In genomic region chr5:150022163-150022540, GRCh38 we compare ENCODE assay signal across 8 cellular contexts. TPM values are rescaled to one million over a fixed set of nuclear protein-coding genes. Genes with fewer than 3 reads are reported as not detected.
DNase-seq lines count a peak whose midpoint lies in the region; ATAC-seq and TF ChIP-seq lines count a peak whose summit lies in the region.

No MANE protein-coding gene starts in this region.

- H3K27ac ChIP-seq in prostate gland = peak overlapping the region; percentile 40 to 55

- intact Hi-C loops in prostate gland (cut with DNase I) = loop anchor here (10.0 kb wide), 1 partner anchor 193 kb away; no protein-coding TSS in a partner anchor

- DNase-seq in EH (ENCODE audit: low read depth) (peak; percentile 94), RKO (ENCODE audit: low spot score) (peak; percentile 83), prostate gland (ENCODE audit: low spot score) (peak; percentile 21), NCI-H1048 (lab: John Stamatoyannopoulos, UW) (no peak), COR-L47 (lab: John Stamatoyannopoulos, UW) (no peak)

- 26% methylated on average over 1 of the region's 1 CpG for WGBS in prostate gland

- no peak for TF ChIP-seq POLR2A in prostate gland (IDR thresholded peaks at IDR 0.05)

- no peak overlapping the region for H3K4me3 ChIP-seq in prostate gland

- peaks cover 3% of the 10 kb centered on the region for H3K4me1 ChIP-seq in prostate gland (replicated peaks)

- TF ChIP-seq CTCF in prostate gland (IDR thresholded peaks at IDR 0.05) = no peak

- H3K27me3 ChIP-seq in prostate gland (replicated peaks; ENCODE audit: insufficient read depth) = no peaks in the 10 kb centered on the region

- H3K9me3 ChIP-seq in prostate gland = no peaks in the 10 kb centered on the region

- H3K36me3 ChIP-seq in prostate gland = no peaks in the 10 kb centered on the region

- ATAC-seq in esophagus mucosa (peak; percentile 84), HG03354 (IDR thresholded peaks at IDR 0.05; ENCODE audit: poor library complexity, severe bottlenecking, unreplicated experiment) (no peak), HG02759 (IDR thresholded peaks at IDR 0.05; ENCODE audit: unreplicated experiment) (no peak)

RNA-seq across cellular contexts. Expression of gene HMGXB3, which starts 21.6 kb away (rescaled TPM):
- total RNA-seq in esophagus mucosa = 13.4 TPM
- 10 to 100 TPM; 49.6 to 64.2 TPM for total RNA-seq in prostate gland

RNA-seq across cellular contexts. Expression of gene TIGD6, which starts 21.7 kb away (rescaled TPM):
- 2.6 TPM for total RNA-seq in esophagus mucosa
- 10 to 100 TPM in 1 of 2 donors, 1 to 10 TPM in 1; 4.7 to 11.7 TPM for total RNA-seq in prostate gland

Comparison
In these comparisons a context has a peak if more than half of its experiments do, and no peak if none do; other contexts are left out.
1. DNase-seq: peak in EH (single experiment), RKO (single experiment) and prostate gland (single experiment); none in NCI-H1048 (single experiment) and COR-L47 (single experiment).